Comparison of ENCODE assay signal across 10 cellular contexts in genomic region chr16:81448154-81449131, GRCh38. TPM values are rescaled to one million over a fixed set of nuclear protein-coding genes. Genes with fewer than 3 reads are reported as not detected.
A peak's percentile ranks its signal among the peaks of the same experiment; 100 is the strongest.
DNase-seq lines count a peak whose midpoint lies in the region; ATAC-seq, FAIRE-seq and TF ChIP-seq lines count a peak whose summit lies in the region.
"Had no signal": no experiment of that assay in that cellular context is flagged by ENCODE, and none has a peak within 500 bp of the region (broad histone marks: within the 10 kb centered on the region; RNA-seq: fewer than 3 reads in every experiment).

No MANE protein-coding gene starts in this region.

- no peak for TF ChIP-seq RAD21 in A549 (conservative IDR thresholded peaks at IDR 0.05 in 1 of 2, IDR thresholded peaks at IDR 0.05 in 1 of 2)

- no peak for TF ChIP-seq EP300 in A549 (IDR thresholded peaks at IDR 0.05)

- 6% methylated on average over 18 of the region's 19 CpGs for WGBS in A549 (ENCODE audit: missing lambda C conversion rate)
- WGBS in body of pancreas, 2 donors, result 20 to 41% methylated on average over 13 to 19 of the region's 19 CpGs
- 71 to 81% methylated on average over 17 to 18 of the region's 19 CpGs for WGBS in mesodermal cell (ENCODE audit: insufficient coverage in 2 of 2), 2 experiments

- ATAC-seq in A549 (peak in 1 of 2 experiments; percentile 23; a peak in 3 of 6 replicates), body of pancreas (peak; percentile 28), sciatic nerve (no peak), HG03460 (IDR thresholded peaks at IDR 0.05; ENCODE audit: unreplicated experiment) (no peak), GM18870 (IDR thresholded peaks at IDR 0.05; ENCODE audit: unreplicated experiment) (no peak)

- intact Hi-C loops in body of pancreas (cut with DNase I) (no loop called here), sciatic nerve (cut with DNase I) (no loop called here)

- POLR2A ChIA-PET in A549 (lab: Yijun Ruan, JAX), result no interaction called here

- H3K27me3 ChIP-seq in body of pancreas, result no peaks in the 10 kb centered on the region

- FAIRE-seq in A549 (lab: Jason Lieb, UNC), result no peak
- FAIRE-seq: endometrium had no signal

- H3K4me3 ChIP-seq in A549 (peak overlapping the region; percentile 79), body of pancreas (no peak overlapping the region), mesodermal cell (ENCODE audit: extremely low read depth, insufficient read depth, low read length, poor library complexity, severe bottlenecking) (no peak overlapping the region)

- CTCF ChIA-PET in A549 (lab: Yijun Ruan, JAX), result interaction anchor here (1.2 kb wide), 1 partner anchor 49 kb away, joined by 3 read pairs; no protein-coding TSS in a partner anchor

- H3K4me1 ChIP-seq in A549, result peaks cover 61% of the 10 kb centered on the region
- peaks cover 63% of the 10 kb centered on the region for H3K4me1 ChIP-seq in body of pancreas
- H3K4me1 ChIP-seq in mesodermal cell (ENCODE audit: control insufficient read depth, insufficient read depth, low read length, poor library complexity, severe bottlenecking), result peaks cover 28% of the 10 kb centered on the region

- peak overlapping the region; percentile 95 for H3K4me2 ChIP-seq in A549

- DNase-seq in A549 (ENCODE audit: low read depth in 1 of 2, low spot score in 1 of 2) (no peak), HT-29 (ENCODE audit: low spot score) (peak; percentile 80), body of pancreas (peak; percentile 66 to 84 (median 82)), sciatic nerve (ENCODE audit: low spot score) (no peak), cerebellar nuclear complex (lab: John Stamatoyannopoulos, UW) (no peak)
- DNase-seq: stimulated activated CD4-positive, alpha-beta T cell treated with anti-CD3 and anti-CD28 coated beads, Interleukin-15, amount 100 ng/mL, for 24 hours had no signal

- no peaks in the 10 kb centered on the region for H3K9me3 ChIP-seq in A549
- H3K9me3 ChIP-seq in body of pancreas, result no peaks in the 10 kb centered on the region
- H3K9me3 ChIP-seq in mesodermal cell (ENCODE audit: control insufficient read depth, low read length), result no peaks in the 10 kb centered on the region

- peak overlapping the region; percentile 98 to 99 for H3K27ac ChIP-seq in A549
- H3K27ac ChIP-seq in body of pancreas, result peak overlapping the region; percentile 71 to 91 (median 88)
- H3K27ac ChIP-seq in mesodermal cell (ENCODE audit: low read depth, low read length, severe bottlenecking), result peak overlapping the region; percentile 23

- TF ChIP-seq POLR2A in A549 (IDR thresholded peaks at IDR 0.05; ENCODE audit: low read length) (no peak), body of pancreas (IDR thresholded peaks at IDR 0.05) (peak; percentile 30 to 63 (median 58))

- TF ChIP-seq CTCF in A549 (IDR thresholded peaks at IDR 0.05), result no peak
- TF ChIP-seq CTCF in body of pancreas (IDR thresholded peaks at IDR 0.05), result peak in 1 of 7 experiments; percentile 16

- H3K36me3 ChIP-seq in body of pancreas (replicated peaks in 1 of 2; ENCODE audit: insufficient read depth in 1 of 2, low read depth in 2 of 2) (no peaks in the 10 kb centered on the region), mesodermal cell (ENCODE audit: control insufficient read depth, insufficient read depth, low read length) (peaks cover 5% of the 10 kb centered on the region)

TF ChIP-seq in A549, 52 proteins besides CTCF, POLR2A, EP300 and RAD21:
- TF ChIP-seq SMC3 (IDR thresholded peaks at IDR 0.05), result no peak
- peak; percentile 21; the same call in 1 of the 2 replicates for TF ChIP-seq HOXA7 (CRISPR knock-in tag; IDR thresholded peaks at IDR 0.05)
- TF ChIP-seq RCOR1 (IDR thresholded peaks at IDR 0.05; ENCODE audit: low read depth, low read length), result no peak
- no peak for TF ChIP-seq CHD4 (IDR thresholded peaks at IDR 0.05; ENCODE audit: borderline replicate concordance)
- TF ChIP-seq NR3C1 (IDR thresholded peaks at IDR 0.05), result no peak
- TF ChIP-seq USF2 (IDR thresholded peaks at IDR 0.05), result no peak

RNA-seq across cellular contexts. Expression of gene CMIP, which starts 3.8 kb away (rescaled TPM):
- polyA plus RNA-seq in A549 (2011; rRNA removed) (21.6 and 44.7 TPM in 2 replicates), A549 (2017; fragmentation: RNase III; extraction: RNeasy Plus Mini Kit Qiagen cat#74134 plus additional on column Dnase treatment) (118 to 129 TPM (median 125 TPM) in 3 replicates)
- 78.5 and 97.9 TPM in 2 replicates for polyA plus RNA-seq in A549 (2012; cell fraction: cytosol; rRNA removed)
- 128 and 142 TPM in 2 replicates for polyA plus RNA-seq in A549 (2012; cell fraction: nucleus; rRNA removed)
- polyA minus RNA-seq in A549 (2011; rRNA and poly(A)+ RNA removed), result 89.1 and 130 TPM in 2 replicates
- 17.3 and 24.7 TPM in 2 replicates for total RNA-seq in HT-29 (2014; rRNA removed; shearing (Covaris generic))
- total RNA-seq in body of pancreas (10 to 100 TPM; 18.7 to 18.8 TPM), sciatic nerve (72.7 TPM)
- polyA plus RNA-seq in mesodermal cell (2013, experiment 1 of 2), result 43.4 TPM
- 38.5 TPM for polyA plus RNA-seq in mesodermal cell (2013, experiment 2 of 2)

Comparison
In these comparisons a context has a peak if more than half of its experiments do, and no peak if none do; other contexts are left out.
1. DNase-seq: peak in HT-29 (single experiment) and body of pancreas (4 of 4); none in A549 (0 of 2), sciatic nerve (single experiment) and cerebellar nuclear complex (0 of 2).
2. H3K27ac ChIP-seq: peak in every context shown above with its lines; median percentile 98 in A549; 88 in body of pancreas; 23 in mesodermal cell.